ENCODE assay signal across 9 cellular contexts in the genomic region with DNA sequence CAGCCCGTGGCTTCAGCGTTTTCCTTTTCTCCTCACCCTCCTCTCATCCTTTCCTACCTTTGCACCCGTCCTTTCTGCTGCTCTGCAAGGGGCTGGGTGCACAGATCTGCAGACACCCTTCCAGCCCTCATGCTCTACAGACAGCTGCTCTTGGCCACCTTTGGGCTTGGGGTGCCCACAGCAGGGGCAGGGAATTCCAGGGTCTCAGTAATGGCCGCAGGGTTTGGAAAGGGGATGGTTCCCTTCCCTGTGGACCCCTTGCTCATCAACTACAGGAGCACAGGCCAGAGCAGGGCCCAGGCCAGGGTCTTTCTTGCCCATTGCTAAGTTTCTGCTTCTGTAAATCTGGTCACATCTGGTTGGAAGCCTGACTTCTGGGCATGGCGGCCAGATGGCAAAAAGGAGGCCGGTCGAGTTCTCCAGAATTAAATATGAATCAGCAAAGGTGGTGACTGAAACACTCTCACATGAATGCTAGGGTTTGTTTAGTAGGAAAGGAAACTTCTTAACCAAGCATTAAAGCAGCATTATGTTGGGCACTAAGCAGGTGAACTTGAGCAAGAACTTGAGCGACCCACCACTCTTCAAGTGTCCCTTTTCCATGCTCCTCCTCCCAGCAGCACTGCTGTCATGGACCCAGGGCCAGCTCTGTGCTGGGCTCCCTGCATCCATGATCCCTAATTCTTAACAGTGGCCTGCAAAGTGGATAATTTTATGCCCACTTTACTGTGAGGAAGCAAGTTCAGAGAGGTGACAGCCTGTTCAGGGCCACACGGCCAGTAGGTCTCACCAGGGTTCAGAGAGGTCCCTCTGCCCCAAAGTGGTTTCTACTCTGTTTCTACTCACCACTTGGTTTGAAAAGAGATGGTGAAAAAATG. TPM values are rescaled to one million over a fixed set of nuclear protein-coding genes. Genes with fewer than 3 reads are reported as not detected.
DNase-seq lines count a peak whose midpoint lies in the region; ATAC-seq and TF ChIP-seq lines count a peak whose summit lies in the region.
"Had no signal": no experiment of that assay in that cellular context is flagged by ENCODE, and none has a peak within 500 bp of the region (broad histone marks: within the 10 kb centered on the region; RNA-seq: fewer than 3 reads in every experiment).

No MANE protein-coding gene starts in this region.

- ATAC-seq in natural killer cell (no peak), GM21381 (IDR thresholded peaks at IDR 0.05; ENCODE audit: unreplicated experiment) (no peak)

- H3K36me3 Mint-ChIP-seq in IgD-negative memory B cell (no peaks in the 10 kb centered on the region), natural killer cell (no peaks in the 10 kb centered on the region)

- H3K9me3 Mint-ChIP-seq in IgD-negative memory B cell (no peaks in the 10 kb centered on the region), natural killer cell (no peaks in the 10 kb centered on the region)

- TF ChIP-seq CTCF in epithelial cell of proximal tubule (conservative IDR thresholded peaks at IDR 0.05; ENCODE audit: low read depth, low read length) (no peak), natural killer cell (IDR thresholded peaks at IDR 0.05) (no peak)

- H3K27ac Mint-ChIP-seq in IgD-negative memory B cell: peak overlapping the region in 1 of 3 donors; percentile 27
- no peak overlapping the region for H3K27ac Mint-ChIP-seq in natural killer cell

- DNase-seq in epithelial cell of proximal tubule (ENCODE audit: low read depth): no peak
- DNase-seq in natural killer cell: no peak
- no peak for DNase-seq in SW 1271 (lab: John Stamatoyannopoulos, UW)
- DNase-seq in NCI-H526 (lab: John Stamatoyannopoulos, UW): no peak
- no peak for DNase-seq in NCI-H82 (lab: John Stamatoyannopoulos, UW)
- DNase-seq: NCI-H1105 treated with DMSO at 0.1 percent for 48 hours had no signal

- H3K9ac ChIP-seq in BLaER1: no peak overlapping the region

- H3K4me1 Mint-ChIP-seq in IgD-negative memory B cell (peaks cover 2 to 10% (median 6%) of the 10 kb centered on the region in 3 donors), natural killer cell (peaks cover 6 to 11% of the 10 kb centered on the region in 2 donors)

- H3K9me3 ChIP-seq in BLaER1: peaks cover 7% of the 10 kb centered on the region

- peak overlapping the region; percentile 89 for H3K4me3 ChIP-seq in BLaER1
- peak overlapping the region; percentile 74 for H3K4me3 ChIP-seq in epithelial cell of proximal tubule (ENCODE audit: low read depth, low read length)

- H3K27me3 Mint-ChIP-seq in IgD-negative memory B cell: no peaks in the 10 kb centered on the region
- H3K27me3 Mint-ChIP-seq in natural killer cell (ENCODE audit: low read depth in 2 of 2): peaks cover 0 to 13% of the 10 kb centered on the region in 2 donors

- H3K4me1 ChIP-seq in BLaER1: peaks cover 19% of the 10 kb centered on the region

- no peak overlapping the region for H3K27ac ChIP-seq in BLaER1

- H3K36me3 ChIP-seq in BLaER1: no peaks in the 10 kb centered on the region; the same call in 1 of the 2 replicates

- H3K4me3 Mint-ChIP-seq in IgD-negative memory B cell (peak overlapping the region; percentile 66 to 86 (median 84)), natural killer cell (peak overlapping the region; percentile 71)

- intact Hi-C loops in natural killer cell (cut with micrococcal nuclease): no loop called here

- no peaks in the 10 kb centered on the region for H4K20me1 ChIP-seq in BLaER1

- H3K27me3 ChIP-seq in BLaER1: no peaks in the 10 kb centered on the region

- peak overlapping the region; percentile 99 for H3K4me2 ChIP-seq in BLaER1

RNA-seq across cellular contexts. Expression of a gene that starts 1.5 kb away (rescaled TPM):
- polyA plus RNA-seq in IgD-negative memory B cell: 0.73 TPM
- total RNA-seq in epithelial cell of proximal tubule (20.2 and 26.3 TPM in 2 replicates), natural killer cell (1 to 10 TPM in 1 of 3 donors, under 1 TPM in 1, not detected in 1; 0.38 to 4.8 TPM)
